2 cellular contexts compared by ENCODE assay signal in genomic region chr3:2262204-2262603, GRCh38.
TF ChIP-seq lines count a peak whose summit lies in the region.

No MANE protein-coding gene starts in this region.

TF ChIP-seq in HepG2, 621 proteins besides CTCF, POLR2A, EP300 and RAD21 (continued from another document):
- TF ChIP-seq ZNF646 (CRISPR knock-in tag; IDR thresholded peaks at IDR 0.05) = no peak
- no peak for TF ChIP-seq ZNF713 (CRISPR knock-in tag; IDR thresholded peaks at IDR 0.05)
- no peak for TF ChIP-seq CENPT (CRISPR knock-in tag; IDR thresholded peaks at IDR 0.05; ENCODE audit: low read depth)
- no peak for TF ChIP-seq ZNF383 (CRISPR knock-in tag; IDR thresholded peaks at IDR 0.05; ENCODE audit: borderline replicate concordance)

TF ChIP-seq in H1, 55 proteins besides CTCF, POLR2A, EP300 and RAD21 (continued from another document):
- TF ChIP-seq CEBPB (IDR thresholded peaks at IDR 0.05; ENCODE audit: low read depth, low read length) = peak; percentile 76; the same call in 1 of the 2 replicates
